Comparison of ENCODE assay signal across 18 cellular contexts in genomic region chr1:152827173-152827572, GRCh38. TPM values are rescaled to one million over a fixed set of nuclear protein-coding genes. Genes with fewer than 3 reads are reported as not detected.
DNase-seq lines count a peak whose midpoint lies in the region; ATAC-seq and TF ChIP-seq lines count a peak whose summit lies in the region.
"Had no signal": no experiment of that assay in that cellular context is flagged by ENCODE, and none has a peak within 500 bp of the region (broad histone marks: within the 10 kb centered on the region; RNA-seq: fewer than 3 reads in every experiment).

A gene with protein sequence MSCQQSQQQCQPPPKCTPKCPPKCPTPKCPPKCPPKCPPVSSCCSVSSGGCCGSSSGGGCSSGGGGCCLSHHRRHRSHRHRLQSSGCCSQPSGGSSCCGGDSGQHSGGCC (plus strand): TSS chr1:152827473. CDS start chr1:152827473, 0 bp downstream.

- no peak within 1 kb of the TSS for H3K4me3 ChIP-seq in GM23338
- no peak within 1 kb of the TSS for H3K4me3 ChIP-seq in lower leg skin (ENCODE audit: low read depth, poor library complexity, severe bottlenecking)
- H3K4me3 ChIP-seq: BLaER1 had no signal

- TF ChIP-seq CTCF in GM23338 (conservative IDR thresholded peaks at IDR 0.05; ENCODE audit: low read depth in 2 of 2) (no peak), lower leg skin (IDR thresholded peaks at IDR 0.05) (no peak)

- H3K4me1 ChIP-seq in GM23338 (ENCODE audit: insufficient read depth) = no peaks in the 10 kb centered on the region
- H3K4me1 ChIP-seq: BE2C, BLaER1, Caco-2 had no signal

- peaks cover 26% of the 10 kb centered on the region for H3K9me3 Mint-ChIP-seq in GM23338
- H3K9me3 Mint-ChIP-seq: CD4-positive, alpha-beta T cell; CD8-positive, alpha-beta T cell had no signal

- intact Hi-C loops in lower leg skin (cut with DNase I; ENCODE audit: low total_unique reads) = no loop called here

- H3K4me3 Mint-ChIP-seq in GM23338 = no peak within 1 kb of the TSS
- H3K4me3 Mint-ChIP-seq: CD4-positive, alpha-beta T cell; CD8-positive, alpha-beta T cell had no signal

- no peaks in the 10 kb centered on the region for H3K4me1 Mint-ChIP-seq in GM23338

- H3K4me2 ChIP-seq in GM23338 = no peak within 1 kb of the TSS
- H3K4me2 ChIP-seq: BLaER1 had no signal

- no peak for TF ChIP-seq POLR2A in lower leg skin (IDR thresholded peaks at IDR 0.05)

- peak within 1 kb of the TSS; percentile 32; the same call in 1 of the 2 replicates for H2AFZ ChIP-seq in GM23338

- no peaks in the 10 kb centered on the region for H3K79me2 ChIP-seq in GM23338 (replicated peaks; ENCODE audit: insufficient read depth)

- no peaks in the 10 kb centered on the region; the same call in 2 of the 3 replicates for H3K36me3 Mint-ChIP-seq in GM23338 (ENCODE audit: low read depth)
- H3K36me3 Mint-ChIP-seq: CD8-positive, alpha-beta T cell had no signal

- DNase-seq in GM23338 (ENCODE audit: low spot score) (no peak), lower leg skin (ENCODE audit: low spot score in 2 of 2) (no peak), dedifferentiated amniotic fluid mesenchymal stem cell (ENCODE audit: extremely low spot score) (no peak), RKO (ENCODE audit: low spot score) (no peak)
- DNase-seq: 8988T; ACHN; BE2C; C1 segment of cervical spinal cord; Caco-2; Calu3; CD4-positive, alpha-beta T cell; CD8-positive, alpha-beta T cell; DMS79 treated with DMSO at 0.1 percent for 48 hours; GF-D8 had no signal

- no peaks in the 10 kb centered on the region for H3K9me2 ChIP-seq in GM23338 (ENCODE audit: insufficient read depth)

- H3K36me3 ChIP-seq in GM23338 (ENCODE audit: insufficient read depth) = no peaks in the 10 kb centered on the region
- H3K36me3 ChIP-seq: BE2C, BLaER1 had no signal

- no peaks in the 10 kb centered on the region for H4K20me1 ChIP-seq in GM23338 (replicated peaks; ENCODE audit: insufficient read depth)
- H4K20me1 ChIP-seq: BLaER1 had no signal

- peaks cover 4% of the 10 kb centered on the region for H3K27me3 Mint-ChIP-seq in GM23338 (ENCODE audit: insufficient read depth, low read depth, poor library complexity)

- 78 to 87% methylated on average over 2 of the region's 2 CpGs for WGBS in lower leg skin, 2 donors

- no peaks in the 10 kb centered on the region for H3K27me3 ChIP-seq in GM23338 (ENCODE audit: insufficient read depth)
- H3K27me3 ChIP-seq: BE2C, BLaER1 had no signal

- H3F3A ChIP-seq in GM23338 (replicated peaks; ENCODE audit: low read depth) = no peaks in the 10 kb centered on the region

- H3K27ac Mint-ChIP-seq in GM23338 = no peak within 1 kb of the TSS
- H3K27ac Mint-ChIP-seq: CD4-positive, alpha-beta T cell; CD8-positive, alpha-beta T cell had no signal

- no peak for ATAC-seq in GM23338
- no peak for ATAC-seq in HG03521 (IDR thresholded peaks at IDR 0.05; ENCODE audit: unreplicated experiment)
- ATAC-seq: CD8-positive, alpha-beta T cell had no signal

- H3K27ac ChIP-seq in GM23338 (ENCODE audit: low read depth) = no peak within 1 kb of the TSS
- H3K27ac ChIP-seq: BLaER1 had no signal

TF ChIP-seq in GM23338, 12 proteins besides CTCF, POLR2A, EP300 and RAD21 (continues in another document):
- TF ChIP-seq STAT1 (IDR thresholded peaks at IDR 0.05; ENCODE audit: unreplicated experiment) = no peak
- TF ChIP-seq NANOG (IDR thresholded peaks at IDR 0.05; ENCODE audit: borderline replicate concordance) = no peak
- no peak for TF ChIP-seq ETS1 (IDR thresholded peaks at IDR 0.05)
- TF ChIP-seq JUNB (IDR thresholded peaks at IDR 0.05; ENCODE audit: unreplicated experiment) = no peak
- TF ChIP-seq ZNF331 (CRISPR knock-in tag; IDR thresholded peaks at IDR 0.05; ENCODE audit: low read depth) = no peak
- TF ChIP-seq CREB1 (CRISPR knock-in tag; IDR thresholded peaks at IDR 0.05; ENCODE audit: low read depth) = no peak
- no peak for TF ChIP-seq ZNF114 (CRISPR knock-in tag; IDR thresholded peaks at IDR 0.05)
- TF ChIP-seq, protein P1, sequence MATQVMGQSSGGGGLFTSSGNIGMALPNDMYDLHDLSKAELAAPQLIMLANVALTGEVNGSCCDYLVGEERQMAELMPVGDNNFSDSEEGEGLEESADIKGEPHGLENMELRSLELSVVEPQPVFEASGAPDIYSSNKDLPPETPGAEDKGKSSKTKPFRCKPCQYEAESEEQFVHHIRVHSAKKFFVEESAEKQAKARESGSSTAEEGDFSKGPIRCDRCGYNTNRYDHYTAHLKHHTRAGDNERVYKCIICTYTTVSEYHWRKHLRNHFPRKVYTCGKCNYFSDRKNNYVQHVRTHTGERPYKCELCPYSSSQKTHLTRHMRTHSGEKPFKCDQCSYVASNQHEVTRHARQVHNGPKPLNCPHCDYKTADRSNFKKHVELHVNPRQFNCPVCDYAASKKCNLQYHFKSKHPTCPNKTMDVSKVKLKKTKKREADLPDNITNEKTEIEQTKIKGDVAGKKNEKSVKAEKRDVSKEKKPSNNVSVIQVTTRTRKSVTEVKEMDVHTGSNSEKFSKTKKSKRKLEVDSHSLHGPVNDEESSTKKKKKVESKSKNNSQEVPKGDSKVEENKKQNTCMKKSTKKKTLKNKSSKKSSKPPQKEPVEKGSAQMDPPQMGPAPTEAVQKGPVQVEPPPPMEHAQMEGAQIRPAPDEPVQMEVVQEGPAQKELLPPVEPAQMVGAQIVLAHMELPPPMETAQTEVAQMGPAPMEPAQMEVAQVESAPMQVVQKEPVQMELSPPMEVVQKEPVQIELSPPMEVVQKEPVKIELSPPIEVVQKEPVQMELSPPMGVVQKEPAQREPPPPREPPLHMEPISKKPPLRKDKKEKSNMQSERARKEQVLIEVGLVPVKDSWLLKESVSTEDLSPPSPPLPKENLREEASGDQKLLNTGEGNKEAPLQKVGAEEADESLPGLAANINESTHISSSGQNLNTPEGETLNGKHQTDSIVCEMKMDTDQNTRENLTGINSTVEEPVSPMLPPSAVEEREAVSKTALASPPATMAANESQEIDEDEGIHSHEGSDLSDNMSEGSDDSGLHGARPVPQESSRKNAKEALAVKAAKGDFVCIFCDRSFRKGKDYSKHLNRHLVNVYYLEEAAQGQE (IDR thresholded peaks at IDR 0.05; ENCODE audit: unreplicated experiment) = no peak
- no peak for TF ChIP-seq EZH2phosphoT487 (IDR thresholded peaks at IDR 0.05; ENCODE audit: unreplicated experiment)
- TF ChIP-seq POLR2AphosphoS5 (IDR thresholded peaks at IDR 0.05; ENCODE audit: low read depth) = no peak

RNA-seq across cellular contexts. Expression of the gene that starts here (rescaled TPM):
- not detected in 2 replicates for total RNA-seq in GM23338 (2014; rRNA removed; shearing (Covaris generic))
- not detected in 2 replicates for polyA plus RNA-seq in GM23338 (2016; fragmentation: Nextera tagmentation; extraction: Ambion mirVana)
- 100 to 1,000 TPM; 612 to 936 (median 792) TPM for total RNA-seq in lower leg skin
- total RNA-seq: A673; Caco-2; Calu3; CD4-positive, alpha-beta T cell; CD8-positive, alpha-beta T cell had no signal
- polyA plus RNA-seq: AG04450 had no signal

Comparison
In these comparisons a context has a peak if more than half of its experiments do, and no peak if none do; other contexts are left out.
1. RNA of the gene that starts here (total RNA-seq): 612 to 936 TPM in lower leg skin; not detected in GM23338; every median in the first group is over 100 times any median in the second.